In genomic region chr13:99505814-99506269, GRCh38 we compare ENCODE assay signal across 7 cellular contexts. TPM values are rescaled to one million over a fixed set of nuclear protein-coding genes. Genes with fewer than 3 reads are reported as not detected.
A peak's percentile ranks its signal among the peaks of the same experiment; 100 is the strongest.
DNase-seq lines count a peak whose midpoint lies in the region; ATAC-seq, FAIRE-seq and TF ChIP-seq lines count a peak whose summit lies in the region.

No MANE protein-coding gene starts in this region.

- no peaks in the 10 kb centered on the region for H3K9me3 ChIP-seq in psoas muscle

- DNase-seq in NCI-H1694 treated with DMSO at 0.1 percent for 48 hours (lab: John Stamatoyannopoulos, UW) (peak; percentile 33), dermis blood vessel endothelial cell (peak; percentile 57), psoas muscle (no peak), amniotic stem cell (lab: John Stamatoyannopoulos, UW) (no peak), HuH-7 (ENCODE audit: low spot score) (no peak), head of caudate nucleus (no peak)

- peaks cover 0 to 9% of the 10 kb centered on the region in 2 donors for H3K36me3 ChIP-seq in psoas muscle (ENCODE audit: insufficient read depth in 1 of 2, low read depth in 1 of 2)

- H3K4me3 ChIP-seq in psoas muscle = peak overlapping the region; percentile 20

- peak; percentile 24 for TF ChIP-seq CTCF in psoas muscle (IDR thresholded peaks at IDR 0.05)

- H3K27me3 ChIP-seq in psoas muscle (ENCODE audit: insufficient read depth in 3 of 3, low read length in 2 of 3) = no peaks in the 10 kb centered on the region

- ATAC-seq in psoas muscle = no peak

- WGBS in psoas muscle, 3 donors = 18 to 26% (median 22%) methylated on average over 2 of the region's 2 CpGs

- H3K27ac ChIP-seq in psoas muscle = peak overlapping the region; percentile 18

- peaks cover 73% of the 10 kb centered on the region for H3K4me1 ChIP-seq in psoas muscle

- peak; percentile 91 for FAIRE-seq in G401.6 (lab: Jason Lieb, UNC)

- intact Hi-C loops in psoas muscle (cut with DNase I) = loop anchor here in 1 of 2 donors (5.0 kb wide), 1 partner anchor 64 kb away; no protein-coding TSS in a partner anchor
- intact Hi-C loops in head of caudate nucleus (cut with DNase I) = no loop called here

RNA-seq across cellular contexts. Expression of gene TM9SF2, which starts 4.6 kb away (rescaled TPM):
- total RNA-seq in dermis blood vessel endothelial cell = 153 and 165 TPM in 2 replicates
- 10 to 100 TPM; 30.6 to 45.2 (median 42.7) TPM for total RNA-seq in psoas muscle
- 10 to 100 TPM; 28.5 to 58.6 (median 33.3) TPM for polyA plus RNA-seq in psoas muscle

Comparison
In these comparisons a context has a peak if more than half of its experiments do, and no peak if none do; other contexts are left out.
1. DNase-seq: peak in NCI-H1694 treated with DMSO at 0.1 percent for 48 hours (single experiment) and dermis blood vessel endothelial cell (single experiment); none in psoas muscle (0 of 2), amniotic stem cell (single experiment), HuH-7 (single experiment) and head of caudate nucleus (0 of 42).